ENCODE assay signal across 8 cellular contexts in genomic region chr22:41589601-41590365, GRCh38. TPM values are rescaled to one million over a fixed set of nuclear protein-coding genes. Genes with fewer than 3 reads are reported as not detected.
DNase-seq lines count a peak whose midpoint lies in the region; ATAC-seq and TF ChIP-seq lines count a peak whose summit lies in the region.

TSS of gene PMM1 (minus strand) at chr22:41589840. CDS start at chr22:41589805, 35 bp downstream.

- DNase-seq in DMS 273 (lab: John Stamatoyannopoulos, UW; ENCODE audit: unreplicated experiment) (peak; percentile 99), IMR-90 (peak; percentile 99), OCI-M1 (lab: John Stamatoyannopoulos, UW) (peak; percentile 100), activated T-cell treated with anti-CD3 and anti-CD28 coated beads for 24 hours (ENCODE audit: low read depth) (peak; percentile 100), epithelial cell of esophagus (ENCODE audit: low read depth) (peak; percentile 100)
- DNase-seq in stimulated activated CD8-positive, alpha-beta memory T cell treated with anti-CD3 and anti-CD28 coated beads, Interleukin-4, amount 100 ng/mL, for 1 hour (ENCODE audit: low read depth in 2 of 2, low spot score in 1 of 2): peak; percentile 100

- H4K8ac ChIP-seq in IMR-90 (ENCODE audit: low read depth in 2 of 2, low read length in 2 of 2): peak within 1 kb of the TSS; percentile 85 to 86

- H3K9me3 ChIP-seq in IMR-90 (ENCODE audit: control insufficient read depth, insufficient read depth, low read length) (no peaks in the 10 kb centered on the region), mononuclear cell (ENCODE audit: low read depth, low read length) (no peaks in the 10 kb centered on the region)

- H3K9ac ChIP-seq in IMR-90 (ENCODE audit: low read depth, low read length): peak within 1 kb of the TSS; percentile 89

- peak within 1 kb of the TSS; percentile 98 for H3K4ac ChIP-seq in IMR-90 (ENCODE audit: low read depth, low read length)

- H4K91ac ChIP-seq in IMR-90 (ENCODE audit: insufficient read depth, low read depth, low read length): peak within 1 kb of the TSS; percentile 79

- H2AK5ac ChIP-seq in IMR-90 (ENCODE audit: low read depth, low read length): peak within 1 kb of the TSS; percentile 94

- H2AK9ac ChIP-seq in IMR-90 (replicated peaks; ENCODE audit: low read depth, low read length, poor library complexity): peak within 1 kb of the TSS; percentile 97

- TF ChIP-seq CTCF in IMR-90 (conservative IDR thresholded peaks at IDR 0.05; ENCODE audit: low read depth, low read length) (no peak), epithelial cell of esophagus (IDR thresholded peaks at IDR 0.05; ENCODE audit: insufficient read depth, low read depth, low read length, missing control alignments) (no peak)

- H2BK20ac ChIP-seq in IMR-90 (ENCODE audit: low read depth, low read length): no peak within 1 kb of the TSS; the same call in 1 of the 2 replicates

- H4K5ac ChIP-seq in IMR-90 (ENCODE audit: low read depth, low read length): peak within 1 kb of the TSS; percentile 13

- CTCF ChIA-PET in IMR-90 (lab: Yijun Ruan, JAX): interaction anchor here (0.5 to 1.9 kb wide), 3 partner anchors 8 to 46 kb away, joined by 4 to 10 read pairs (median 5); partner anchors contain the start of gene POLR3H

- H2BK15ac ChIP-seq in IMR-90 (ENCODE audit: low read depth, low read length): no peak within 1 kb of the TSS; the same call in 2 of the 3 replicates

- peak within 1 kb of the TSS; percentile 7; the same call in 1 of the 2 replicates for H3K18ac ChIP-seq in IMR-90 (ENCODE audit: low read depth, low read length)

- no TSS peak for BruUV-seq in IMR-90 (replicated peaks; lab: Mats Ljungman, UMichigan)

- POLR2A ChIA-PET in IMR-90 (lab: Charles Lee; ENCODE audit: unreplicated experiment): interaction anchor here (0.6 kb wide), 1 partner anchor 46 kb away, joined by 5 read pairs; the partner anchor contains the start of gene POLR3H

- intact Hi-C loops in IMR-90 (cut with micrococcal nuclease): no loop called here

- WGBS in IMR-90 (ENCODE audit: extremely low coverage in 2 of 2, insufficient read length in 1 of 2), 2 experiments: 0% methylated on average over 8 of the region's 54 CpGs; no CpG with 5 or more reads in 1 of the 2 experiments

- peak within 1 kb of the TSS; percentile 56 for H2BK5ac ChIP-seq in IMR-90 (ENCODE audit: low read depth, low read length, poor library complexity, severe bottlenecking)

- H3K4me1 ChIP-seq in IMR-90 (ENCODE audit: control insufficient read depth, insufficient read depth, low read length) (peaks cover 4% of the 10 kb centered on the region), mononuclear cell (ENCODE audit: insufficient read depth, low read length) (peaks cover 20% of the 10 kb centered on the region)

- peak within 1 kb of the TSS; percentile 55 for H2BK120ac ChIP-seq in IMR-90 (ENCODE audit: low read depth, low read length)

- peaks cover 2% of the 10 kb centered on the region; the same call in 1 of the 2 replicates for H3K36me3 ChIP-seq in IMR-90 (ENCODE audit: control insufficient read depth, insufficient read depth, low read length)

- dilution Hi-C loops in IMR-90 (cut with HindIII; ENCODE audit: low sequenced_read_pairs, unreplicated experiment): no loop called here

- peaks cover 4% of the 10 kb centered on the region; the same call in 1 of the 2 replicates for H3K9me1 ChIP-seq in IMR-90 (ENCODE audit: insufficient read depth, low read length)

- H3K27ac ChIP-seq in IMR-90 (ENCODE audit: insufficient read depth, low read length): peak within 1 kb of the TSS; percentile 73

- peak within 1 kb of the TSS; percentile 99 for H3K23ac ChIP-seq in IMR-90 (ENCODE audit: low read depth, low read length)

- peak within 1 kb of the TSS; percentile 88 for H3K14ac ChIP-seq in IMR-90 (replicated peaks; ENCODE audit: low read depth, low read length)

- H2AFZ ChIP-seq in IMR-90 (replicated peaks; ENCODE audit: low read length, poor library complexity): peak within 1 kb of the TSS; percentile 97

- ATAC-seq in GM21528 (IDR thresholded peaks at IDR 0.05; ENCODE audit: low FRiP score, unreplicated experiment) (peak; percentile 84), IMR-90 (ENCODE audit: low read depth) (peak; percentile 98)

- peak within 1 kb of the TSS; percentile 76 for H3K4me3 ChIP-seq in IMR-90 (ENCODE audit: insufficient read depth, low read depth, low read length)
- peak within 1 kb of the TSS; percentile 87 for H3K4me3 ChIP-seq in epithelial cell of esophagus (ENCODE audit: low read length)
- H3K4me3 ChIP-seq in mononuclear cell (ENCODE audit: low read length): peak within 1 kb of the TSS; percentile 67

- no peaks in the 10 kb centered on the region for H4K20me1 ChIP-seq in IMR-90 (ENCODE audit: insufficient read depth, low read length)

- peak within 1 kb of the TSS; percentile 88 for H3K4me2 ChIP-seq in IMR-90 (ENCODE audit: low read depth, low read length)

- peak; percentile 88 for TF ChIP-seq POLR2A in IMR-90 (IDR thresholded peaks at IDR 0.05; ENCODE audit: low read depth, low read length)

- H3K79me1 ChIP-seq in IMR-90 (ENCODE audit: low read depth in 1 of 2, low read length in 2 of 2): peaks cover 24 to 44% of the 10 kb centered on the region in 2 experiments

- in situ Hi-C loops in IMR-90 (cut with MboI; ENCODE audit: low sequenced_read_pairs): no loop called here

- H3K56ac ChIP-seq in IMR-90 (ENCODE audit: extremely low read depth, insufficient read depth, low read length): peak within 1 kb of the TSS; percentile 70

- no peak for TF ChIP-seq RAD21 in IMR-90 (IDR thresholded peaks at IDR 0.05; ENCODE audit: low read length)

- no peaks in the 10 kb centered on the region for H3K27me3 ChIP-seq in IMR-90 (ENCODE audit: control insufficient read depth, insufficient read depth, low read length)
- H3K27me3 ChIP-seq in mononuclear cell (ENCODE audit: insufficient read depth, low read length): no peaks in the 10 kb centered on the region

TF ChIP-seq in IMR-90, 13 proteins besides CTCF, POLR2A, EP300 and RAD21:
- TF ChIP-seq CHD1 (IDR thresholded peaks at IDR 0.05; ENCODE audit: low read depth, low read length) (no peak), BHLHE40 (IDR thresholded peaks at IDR 0.05; ENCODE audit: low read depth, low read length) (no peak), RCOR1 (IDR thresholded peaks at IDR 0.05; ENCODE audit: insufficient replicate concordance, low read length) (no peak), USF2 (IDR thresholded peaks at IDR 0.05; ENCODE audit: low read depth, low read length) (no peak), MAZ (IDR thresholded peaks at IDR 0.05; ENCODE audit: borderline replicate concordance, low read depth, low read length) (peak; percentile 75), MXI1 (IDR thresholded peaks at IDR 0.05; ENCODE audit: borderline replicate concordance, low read depth, low read length) (no peak), ELK1 (IDR thresholded peaks at IDR 0.05; ENCODE audit: borderline replicate concordance, low read depth, low read length) (no peak), MAFK (IDR thresholded peaks at IDR 0.05; ENCODE audit: low read depth, low read length) (peak; percentile 62), SMC3 (IDR thresholded peaks at IDR 0.05; ENCODE audit: low read depth, low read length) (no peak), RFX5 (IDR thresholded peaks at IDR 0.05; ENCODE audit: low read depth, low read length) (no peak), FOS (IDR thresholded peaks at IDR 0.05; ENCODE audit: low read depth, low read length) (no peak), NFE2L2 (IDR thresholded peaks at IDR 0.05; ENCODE audit: low read depth, low read length) (0 out of 2 replicates have a peak, but pooled peaks have one; percentile 4), CEBPB (IDR thresholded peaks at IDR 0.05; ENCODE audit: low read depth, low read length) (peak; percentile 93)

RNA-seq across cellular contexts. Expression of gene PMM1, which starts in this region (rescaled TPM):
- 22.2 and 22.8 TPM in 2 replicates for total RNA-seq in IMR-90 (2012; rRNA removed)
- polyA plus RNA-seq in IMR-90 (2012; rRNA removed): 92.8 and 103 TPM in 2 replicates
- 118 and 174 TPM in 2 replicates for polyA plus RNA-seq in IMR-90 (2012; cell fraction: cytosol; rRNA removed)
- 167 and 222 TPM in 2 replicates for polyA plus RNA-seq in IMR-90 (2012; cell fraction: nucleus; rRNA removed; ENCODE audit: low replicate concordance)
- 7.1 TPM for total RNA-seq in mononuclear cell

Comparison
In these comparisons a context has a peak if more than half of its experiments do, and no peak if none do; other contexts are left out.
1. Peak in every context shown above with its lines: DNase-seq, ATAC-seq, H3K4me3 ChIP-seq and H3K27ac ChIP-seq.